ENCODE assay signal across 2 cellular contexts in genomic region chr11:46107780-46108179, GRCh38.
TF ChIP-seq lines count a peak whose summit lies in the region.

No MANE protein-coding gene starts in this region.

TF ChIP-seq in HepG2, 621 proteins besides CTCF, POLR2A, EP300 and RAD21:
- TF ChIP-seq, protein P1, sequence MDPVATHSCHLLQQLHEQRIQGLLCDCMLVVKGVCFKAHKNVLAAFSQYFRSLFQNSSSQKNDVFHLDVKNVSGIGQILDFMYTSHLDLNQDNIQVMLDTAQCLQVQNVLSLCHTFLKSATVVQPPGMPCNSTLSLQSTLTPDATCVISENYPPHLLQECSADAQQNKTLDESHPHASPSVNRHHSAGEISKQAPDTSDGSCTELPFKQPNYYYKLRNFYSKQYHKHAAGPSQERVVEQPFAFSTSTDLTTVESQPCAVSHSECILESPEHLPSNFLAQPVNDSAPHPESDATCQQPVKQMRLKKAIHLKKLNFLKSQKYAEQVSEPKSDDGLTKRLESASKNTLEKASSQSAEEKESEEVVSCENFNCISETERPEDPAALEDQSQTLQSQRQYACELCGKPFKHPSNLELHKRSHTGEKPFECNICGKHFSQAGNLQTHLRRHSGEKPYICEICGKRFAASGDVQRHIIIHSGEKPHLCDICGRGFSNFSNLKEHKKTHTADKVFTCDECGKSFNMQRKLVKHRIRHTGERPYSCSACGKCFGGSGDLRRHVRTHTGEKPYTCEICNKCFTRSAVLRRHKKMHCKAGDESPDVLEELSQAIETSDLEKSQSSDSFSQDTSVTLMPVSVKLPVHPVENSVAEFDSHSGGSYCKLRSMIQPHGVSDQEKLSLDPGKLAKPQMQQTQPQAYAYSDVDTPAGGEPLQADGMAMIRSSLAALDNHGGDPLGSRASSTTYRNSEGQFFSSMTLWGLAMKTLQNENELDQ (CRISPR knock-in tag; IDR thresholded peaks at IDR 0.05; ENCODE audit: borderline replicate concordance) = no peak
- TF ChIP-seq MAFK (conservative IDR thresholded peaks at IDR 0.05 in 1 of 2, IDR thresholded peaks at IDR 0.05 in 1 of 2; ENCODE audit: low read length in 2 of 2) (peak; percentile 6 to 64; a peak in 2 of 4 replicates), ERF (CRISPR knock-in tag; IDR thresholded peaks at IDR 0.05) (no peak), ZNF3 (CRISPR knock-in tag; IDR thresholded peaks at IDR 0.05) (no peak), NFKB2 (CRISPR knock-in tag; IDR thresholded peaks at IDR 0.05; ENCODE audit: borderline replicate concordance) (no peak), SP140L (CRISPR knock-in tag; IDR thresholded peaks at IDR 0.05; ENCODE audit: borderline replicate concordance) (no peak), ZNF496 (CRISPR knock-in tag; IDR thresholded peaks at IDR 0.05; ENCODE audit: insufficient replicate concordance) (no peak), UBTF (CRISPR knock-in tag; IDR thresholded peaks at IDR 0.05) (no peak)

TF ChIP-seq in IMR-90, 13 proteins besides CTCF, POLR2A, EP300 and RAD21:
- TF ChIP-seq USF2 (IDR thresholded peaks at IDR 0.05; ENCODE audit: low read depth, low read length) = no peak
- TF ChIP-seq MAFK (IDR thresholded peaks at IDR 0.05; ENCODE audit: low read depth, low read length) = peak; percentile 19; the same call in 1 of the 2 replicates
